In the genomic region with DNA sequence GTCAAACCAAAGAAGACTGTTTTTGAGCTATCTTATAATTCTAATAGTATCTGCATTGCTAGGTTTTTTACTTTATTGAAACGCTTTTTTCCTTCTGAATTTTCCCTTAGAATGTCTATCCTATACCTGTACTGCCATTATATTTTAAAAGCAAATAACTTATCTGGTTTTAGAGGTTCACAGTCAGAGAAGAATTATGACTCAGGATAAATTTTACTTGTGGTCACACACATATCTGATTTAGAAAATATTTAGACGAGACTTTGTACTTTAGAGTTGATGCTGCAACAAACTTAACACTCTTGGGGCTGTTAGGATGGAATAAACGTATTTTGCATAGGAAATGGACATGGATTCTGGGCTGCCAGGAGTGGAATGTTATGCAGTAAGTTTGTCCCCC, we compare ENCODE assay signal across 19 cellular contexts. TPM values are rescaled to one million over a fixed set of nuclear protein-coding genes. Genes with fewer than 3 reads are reported as not detected.
A peak's percentile ranks its signal among the peaks of the same experiment; 100 is the strongest.
DNase-seq lines count a peak whose midpoint lies in the region; ATAC-seq, FAIRE-seq and TF ChIP-seq lines count a peak whose summit lies in the region.
"Had no signal": no experiment of that assay in that cellular context is flagged by ENCODE, and none has a peak within 500 bp of the region (broad histone marks: within the 10 kb centered on the region; RNA-seq: fewer than 3 reads in every experiment).

No MANE protein-coding gene starts in this region.

- in situ Hi-C loops in K562 (cut with MboI): no loop called here

- CTCF ChIA-PET in K562 (lab: Yijun Ruan, JAX; ENCODE audit: low intra/inter-chr PET ratio): no interaction called here

- no peak for FAIRE-seq in K562 (lab: Jason Lieb, UNC)
- FAIRE-seq: D721Med, G401.6 had no signal

- no peak overlapping the region for H2AFZ ChIP-seq in K562 (ENCODE audit: low read depth, low read length)

- H3K4me3 Mint-ChIP-seq in natural killer cell: no peak overlapping the region
- no peak overlapping the region for H3K4me3 Mint-ChIP-seq in natural killer cell treated with Interleukin-12 subunit alpha and Interleukin-12 subunit beta and Interleukin-15 and Interleukin-18, amount 100 ng/mL, for 72 hours
- H3K4me3 Mint-ChIP-seq: CD4-positive, alpha-beta T cell; CD8-positive, alpha-beta T cell had no signal

- H3K9me3 ChIP-seq in K562 (replicated peaks; ENCODE audit: control insufficient read depth, insufficient read depth, low read depth, low read length): no peaks in the 10 kb centered on the region
- H3K9me3 ChIP-seq: Caco-2 had no signal

- no peak for TF ChIP-seq RAD21 in K562 (CRISPR knock-in tag; conservative IDR thresholded peaks at IDR 0.05 in 1 of 2, IDR thresholded peaks at IDR 0.05 in 1 of 2)

- H3K4me3 ChIP-seq in K562: no peak overlapping the region
- H3K4me3 ChIP-seq: BLaER1 treated with 17β-estradiol and CSF1 and Interleukin-3, amounts not matched to agents 10 nM and 100 nM had no signal

- POLR2A ChIA-PET in K562 (lab: Yijun Ruan, JAX): interaction anchor here (0.7 kb wide), 1 partner anchor 11 kb away, joined by 3 read pairs; no protein-coding TSS in a partner anchor

- TF ChIP-seq CTCF in natural killer cell (IDR thresholded peaks at IDR 0.05) (no peak), K562 (IDR thresholded peaks at IDR 0.05 in 2 of 3, conservative IDR thresholded peaks at IDR 0.05 in 1 of 3; ENCODE audit: insufficient read depth in 2 of 3, low read depth in 1 of 3, low read length in 3 of 3) (no peak)

- no peaks in the 10 kb centered on the region for H3K9me3 Mint-ChIP-seq in natural killer cell
- no peaks in the 10 kb centered on the region for H3K9me3 Mint-ChIP-seq in natural killer cell treated with Interleukin-12 subunit alpha and Interleukin-12 subunit beta and Interleukin-15 and Interleukin-18, amount 100 ng/mL, for 72 hours
- H3K9me3 Mint-ChIP-seq: CD4-positive, alpha-beta T cell had no signal

- H3K27me3 ChIP-seq in K562 (ENCODE audit: control insufficient read depth in 2 of 2, insufficient read depth in 2 of 2, low read length in 2 of 2): no peaks in the 10 kb centered on the region
- H3K27me3 ChIP-seq: BLaER1 treated with 17β-estradiol and CSF1 and Interleukin-3, amounts not matched to agents 10 nM and 100 nM had no signal

- H3K9ac ChIP-seq in K562 (ENCODE audit: insufficient read depth in 1 of 2, low read depth in 2 of 2, low read length in 2 of 2): no peak overlapping the region
- H3K9ac ChIP-seq: BLaER1 treated with 17β-estradiol and CSF1 and Interleukin-3, amounts not matched to agents 10 nM and 100 nM had no signal

- H3K9me1 ChIP-seq in K562 (ENCODE audit: control insufficient read depth, insufficient read depth, low read length): no peaks in the 10 kb centered on the region

- peaks cover 59 to 63% of the 10 kb centered on the region in 2 donors for H3K4me1 Mint-ChIP-seq in natural killer cell
- peaks cover 20 to 28% of the 10 kb centered on the region in 2 donors for H3K4me1 Mint-ChIP-seq in natural killer cell treated with Interleukin-12 subunit alpha and Interleukin-12 subunit beta and Interleukin-15 and Interleukin-18, amount 100 ng/mL, for 72 hours (ENCODE audit: low read depth in 2 of 2)

- no TSS peak for BruUV-seq in K562 (replicated peaks; lab: Mats Ljungman, UMichigan)

- no peak overlapping the region for H3K4me2 ChIP-seq in K562 (ENCODE audit: insufficient read depth, low read length)
- H3K4me2 ChIP-seq: BLaER1 treated with 17β-estradiol and CSF1 and Interleukin-3, amounts not matched to agents 10 nM and 100 nM had no signal

- H3K36me3 ChIP-seq in K562 (ENCODE audit: control insufficient read depth, insufficient read depth, low read length): no peaks in the 10 kb centered on the region

- no peaks in the 10 kb centered on the region for H3K36me3 Mint-ChIP-seq in natural killer cell
- H3K36me3 Mint-ChIP-seq in natural killer cell treated with Interleukin-12 subunit alpha and Interleukin-12 subunit beta and Interleukin-15 and Interleukin-18, amount 100 ng/mL, for 72 hours: no peaks in the 10 kb centered on the region

- H4K20me1 ChIP-seq in K562 (replicated peaks; ENCODE audit: control insufficient read depth, insufficient read depth, low read length): 0 out of 2 replicates have a peak, but pooled peaks cover 1% of the 10 kb centered on the region

- peak overlapping the region; percentile 51 to 72 for H3K27ac Mint-ChIP-seq in natural killer cell
- no peak overlapping the region for H3K27ac Mint-ChIP-seq in natural killer cell treated with Interleukin-12 subunit alpha and Interleukin-12 subunit beta and Interleukin-15 and Interleukin-18, amount 100 ng/mL, for 72 hours
- H3K27ac Mint-ChIP-seq: CD4-positive, alpha-beta T cell; CD8-positive, alpha-beta T cell had no signal

- ATAC-seq in natural killer cell: no peak
- ATAC-seq in natural killer cell treated with Interleukin-12 subunit alpha and Interleukin-12 subunit beta and Interleukin-15 and Interleukin-18, amount 100 ng/mL, for 72 hours: no peak
- peak; percentile 39 for ATAC-seq in K562
- ATAC-seq: CD8-positive, alpha-beta T cell had no signal

- no peak for TF ChIP-seq POLR2A in K562 (conservative IDR thresholded peaks at IDR 0.05)

- H3K4me1 ChIP-seq in K562 (replicated peaks in 1 of 2; ENCODE audit: control insufficient read depth in 2 of 2, insufficient read depth in 2 of 2, low read length in 2 of 2): peaks cover 0 to 5% of the 10 kb centered on the region in 2 experiments; a peak in 2 of 5 replicates
- H3K4me1 ChIP-seq: BLaER1 treated with 17β-estradiol and CSF1 and Interleukin-3, amounts not matched to agents 10 nM and 100 nM; Caco-2 had no signal

- WGBS in K562 (ENCODE audit: insufficient coverage, low coverage, missing lambda C conversion rate): 5% methylated on average over 3 of the region's 3 CpGs

- no peak for DNase-seq in natural killer cell
- no peak for DNase-seq in natural killer cell treated with Interleukin-12 subunit alpha and Interleukin-12 subunit beta and Interleukin-15 and Interleukin-18, amount 100 ng/mL, for 72 hours (ENCODE audit: low spot score)
- DNase-seq in OCI-M1 (lab: John Stamatoyannopoulos, UW): peak; percentile 32
- no peak for DNase-seq in K562 (ENCODE audit: extremely low read depth in 1 of 4, low spot score in 3 of 4)
- DNase-seq in SIG-M5 treated with dmso at 0.1 percent for 504 hours (lab: John Stamatoyannopoulos, UW; ENCODE audit: unreplicated experiment): no peak
- no peak for DNase-seq in NCI-H1930 (lab: John Stamatoyannopoulos, UW)
- no peak for DNase-seq in midbrain (lab: John Stamatoyannopoulos, UW)
- DNase-seq: 8988T; ACHN; Caco-2; Calu3; CD4-positive, alpha-beta T cell; CD8-positive, alpha-beta T cell; DMS79 treated with DMSO at 0.1 percent for 48 hours; GF-D8 had no signal

- TF ChIP-seq EP300 in K562 (IDR thresholded peaks at IDR 0.05; ENCODE audit: low read length): no peak

- H3K27me3 Mint-ChIP-seq in natural killer cell (ENCODE audit: low read depth in 2 of 2): no peaks in the 10 kb centered on the region
- H3K27me3 Mint-ChIP-seq in natural killer cell treated with Interleukin-12 subunit alpha and Interleukin-12 subunit beta and Interleukin-15 and Interleukin-18, amount 100 ng/mL, for 72 hours: no peaks in the 10 kb centered on the region
- H3K27me3 Mint-ChIP-seq: CD4-positive, alpha-beta T cell had no signal

- no peak overlapping the region for H3K27ac ChIP-seq in K562 (ENCODE audit: extremely low read depth, low read depth, low read length)
- H3K27ac ChIP-seq: BLaER1 treated with 17β-estradiol and CSF1 and Interleukin-3, amounts not matched to agents 10 nM and 100 nM; C4-2B had no signal

- intact Hi-C loops in natural killer cell (cut with micrococcal nuclease): no loop called here
- intact Hi-C loops in K562 (cut with micrococcal nuclease): no loop called here

- peaks cover 14% of the 10 kb centered on the region; the same call in 2 of the 3 replicates for H3K79me2 ChIP-seq in K562 (ENCODE audit: control insufficient read depth, insufficient read depth, low read length)

TF ChIP-seq in K562, 482 proteins besides CTCF, POLR2A, EP300 and RAD21 (continues in another document):
- TF ChIP-seq MEIS2 (IDR thresholded peaks at IDR 0.05; ENCODE audit: partially characterized antibody) (peak; percentile 69), MAFF (IDR thresholded peaks at IDR 0.05; ENCODE audit: low read length) (peak; percentile 16; the same call in 1 of the 2 replicates), MAZ (CRISPR knock-in tag; conservative IDR thresholded peaks at IDR 0.05 in 1 of 2, IDR thresholded peaks at IDR 0.05 in 1 of 2) (no peak), ARID1B (IDR thresholded peaks at IDR 0.05) (peak; percentile 38), DPF2 (IDR thresholded peaks at IDR 0.05) (no peak; the same call in 1 of the 2 replicates), SMARCB1 (IDR thresholded peaks at IDR 0.05; ENCODE audit: insufficient read length, low read depth) (no peak)

RNA-seq across cellular contexts. Expression of gene LMBRD1, which starts 33.0 kb away (rescaled TPM):
- total RNA-seq in natural killer cell (10 to 100 TPM; 41.0 to 43.1 (median 41.1) TPM), K562 (2014; rRNA removed) (14.0 and 16.2 TPM in 2 replicates), K562 (2014; rRNA removed; fragmentation: Illumina TruSeq; extraction: Trizol) (32.8 and 36.2 TPM in 2 replicates), K562 (2015; rRNA removed; fragmentation: Illumina TruSeq; extraction: Trizol) (24.6 and 26.5 TPM in 2 replicates), K562 (2021) (19.5 and 21.4 TPM in 2 replicates)
- 10 to 100 TPM; 14.5 to 24.2 TPM for total RNA-seq in natural killer cell treated with Interleukin-12 subunit alpha and Interleukin-12 subunit beta and Interleukin-15 and Interleukin-18, amount 100 ng/mL, for 72 hours
- 17.8 and 55.4 TPM in 2 replicates for total RNA-seq in K562 (2011; cell fraction: chromatin; rRNA removed; ENCODE audit: low replicate concordance)
- total RNA-seq in K562 (2011; cell fraction: nucleolus; rRNA removed): 22.0 and 25.8 TPM in 2 replicates
- 39.2 and 40.0 TPM in 2 replicates for total RNA-seq in K562 (2011; cell fraction: nucleoplasm; rRNA removed)
- polyA plus RNA-seq in K562 (2011; rRNA removed) (20.2 and 31.2 TPM in 2 replicates), K562 (2014; fragmentation: Illumina TruSeq; extraction: Trizol) (21.1 and 24.0 TPM in 2 replicates), K562 (2014; fragmentation: Nextera tagmentation; extraction: Ambion mirVana) (10 to 100 TPM; 64.3 to 85.2 TPM), K562 (2014; rRNA removed) (21.3 and 22.2 TPM in 2 replicates)
- polyA plus RNA-seq in K562 (2011; cell fraction: cytosol; rRNA removed): 4.2 and 13.3 TPM in 2 replicates
- polyA plus RNA-seq in K562 (2011; cell fraction: nucleus; rRNA removed): 7.4 and 11.4 TPM in 2 replicates
- 19.7 and 22.0 TPM in 2 replicates for polyA plus RNA-seq in K562 (2012)
- 27.8 and 29.0 TPM in 2 replicates for polyA minus RNA-seq in K562 (2011; rRNA and poly(A)+ RNA removed)
- 6.0 and 10.0 TPM in 2 replicates for polyA minus RNA-seq in K562 (2011; cell fraction: cytosol; rRNA and poly(A)+ RNA removed)
- 26.8 and 38.5 TPM in 2 replicates for polyA minus RNA-seq in K562 (2011; cell fraction: nucleus; rRNA and poly(A)+ RNA removed)

Comparison
In these comparisons a context has a peak if more than half of its experiments do, and no peak if none do; other contexts are left out.
1. H3K27ac Mint-ChIP-seq: peak in natural killer cell (2 of 2); none in natural killer cell treated with Interleukin-12 subunit alpha and Interleukin-12 subunit beta and Interleukin-15 and Interleukin-18, amount 100 ng/mL, for 72 hours (0 of 2).